In genomic region chr7:134562136-134562535, GRCh38 we compare ENCODE assay signal across 10 cellular contexts. TPM values are rescaled to one million over a fixed set of nuclear protein-coding genes. Genes with fewer than 3 reads are reported as not detected.
DNase-seq lines count a peak whose midpoint lies in the region; ATAC-seq and TF ChIP-seq lines count a peak whose summit lies in the region.
"Had no signal": no experiment of that assay in that cellular context is flagged by ENCODE, and none has a peak within 500 bp of the region (broad histone marks: within the 10 kb centered on the region; RNA-seq: fewer than 3 reads in every experiment).

No MANE protein-coding gene starts in this region.

- peak; percentile 33 for DNase-seq in AG20443 (ENCODE audit: low spot score)
- peak; percentile 8 for DNase-seq in Jurkat, Clone E6-1 (ENCODE audit: low read depth, low spot score)
- DNase-seq in breast epithelium (ENCODE audit: low spot score in 2 of 2) = peak in 1 of 2 donors; percentile 52
- no peak for DNase-seq in left lung
- DNase-seq in NCI-H510A treated with DMSO at 0.1 percent for 48 hours (lab: John Stamatoyannopoulos, UW) = no peak
- DNase-seq in hypothalamus (lab: John Stamatoyannopoulos, UW) = no peak
- DNase-seq: HCEC 1CT, NCI-H1930 had no signal

- no peaks in the 10 kb centered on the region for H3K27me3 ChIP-seq in breast epithelium
- H3K27me3 ChIP-seq in left lung = no peaks in the 10 kb centered on the region

- H3K4me1 ChIP-seq in breast epithelium (peaks cover 0 to 4% of the 10 kb centered on the region in 2 donors), left lung (no peaks in the 10 kb centered on the region)

- intact Hi-C loops in breast epithelium (cut with DNase I; ENCODE audit: low total_unique reads) (no loop called here), left lung (cut with DNase I) (no loop called here)

- peak overlapping the region; percentile 62 to 68 for H3K27ac ChIP-seq in breast epithelium
- H3K27ac ChIP-seq in left lung = no peak overlapping the region

- no peaks in the 10 kb centered on the region for H3K36me3 ChIP-seq in breast epithelium
- H3K36me3 ChIP-seq in left lung = no peaks in the 10 kb centered on the region

- H3K9me3 Mint-ChIP-seq in activated T-helper 17 cell treated with anti-CD3 and anti-CD28 coated beads, Interleukin-2, amount 50 U/mL, for 72 hours = no peaks in the 10 kb centered on the region

- no peaks in the 10 kb centered on the region for H3K4me1 Mint-ChIP-seq in activated T-helper 17 cell treated with anti-CD3 and anti-CD28 coated beads, Interleukin-2, amount 50 U/mL, for 72 hours

- H3K27me3 Mint-ChIP-seq in activated T-helper 17 cell treated with anti-CD3 and anti-CD28 coated beads, Interleukin-2, amount 50 U/mL, for 72 hours = peaks cover 6% of the 10 kb centered on the region

- TF ChIP-seq POLR2A in breast epithelium (IDR thresholded peaks at IDR 0.05) = no peak

- no peak overlapping the region for H3K4me3 ChIP-seq in Jurkat, Clone E6-1 (ENCODE audit: low read length)
- H3K4me3 ChIP-seq in breast epithelium (no peak overlapping the region), left lung (no peak overlapping the region)

- H3K9me3 ChIP-seq in breast epithelium = no peaks in the 10 kb centered on the region
- no peaks in the 10 kb centered on the region for H3K9me3 ChIP-seq in left lung

- H3K27ac Mint-ChIP-seq in activated T-helper 17 cell treated with anti-CD3 and anti-CD28 coated beads, Interleukin-2, amount 50 U/mL, for 72 hours = no peak overlapping the region

- no peak for TF ChIP-seq CTCF in breast epithelium (IDR thresholded peaks at IDR 0.05)
- no peak for TF ChIP-seq CTCF in left lung (IDR thresholded peaks at IDR 0.05)

- ATAC-seq in left lung (peak; percentile 29), HG02970 (IDR thresholded peaks at IDR 0.05; ENCODE audit: low FRiP score, unreplicated experiment) (no peak)
- ATAC-seq in activated T-helper 17 cell treated with anti-CD3 and anti-CD28 coated beads, Interleukin-2, amount 50 U/mL, for 72 hours (replicated peaks) = no peak

- no peak overlapping the region for H3K4me3 Mint-ChIP-seq in activated T-helper 17 cell treated with anti-CD3 and anti-CD28 coated beads, Interleukin-2, amount 50 U/mL, for 72 hours

- H3K36me3 Mint-ChIP-seq in activated T-helper 17 cell treated with anti-CD3 and anti-CD28 coated beads, Interleukin-2, amount 50 U/mL, for 72 hours (ENCODE audit: low read depth) = no peaks in the 10 kb centered on the region

RNA-seq across cellular contexts. Expression of gene AKR1B15, which starts 13.2 kb away (rescaled TPM):
- not detected for polyA plus RNA-seq in Jurkat, Clone E6-1 (2012; ENCODE audit: insufficient read depth, insufficient read length)
- total RNA-seq in breast epithelium = 1 to 10 TPM in 2 of 3 donors, under 1 TPM in 1; 0.33 to 5.6 (median 3.5) TPM
- total RNA-seq in left lung = not detected
- total RNA-seq in activated T-helper 17 cell treated with anti-CD3 and anti-CD28 coated beads, Interleukin-2, amount 50 U/mL, for 72 hours = not detected

RNA-seq across cellular contexts. Expression of gene AKR1B10, which starts 34.8 kb away (rescaled TPM):
- polyA plus RNA-seq in Jurkat, Clone E6-1 (2012; ENCODE audit: insufficient read depth, insufficient read length) = not detected
- total RNA-seq in breast epithelium (1 to 10 TPM in 2 of 3 donors, not detected in 1; 2.1 to 2.9 TPM), left lung (not detected)
- not detected for total RNA-seq in activated T-helper 17 cell treated with anti-CD3 and anti-CD28 coated beads, Interleukin-2, amount 50 U/mL, for 72 hours

Comparison
In these comparisons a context has a peak if more than half of its experiments do, and no peak if none do; other contexts are left out.
1. DNase-seq: peak in AG20443 (single experiment) and Jurkat, Clone E6-1 (single experiment); none in left lung (0 of 2), NCI-H510A treated with DMSO at 0.1 percent for 48 hours (single experiment) and hypothalamus (0 of 51).
2. H3K27ac ChIP-seq: peak in breast epithelium (2 of 2); none in left lung (0 of 2).